Comparison of ENCODE assay signal across 9 cellular contexts in genomic region chr2:108809936-108810335, GRCh38.
"Had no signal": no experiment of that assay in that cellular context is flagged by ENCODE, and none has a peak within 500 bp of the region (broad histone marks: within the 10 kb centered on the region; RNA-seq: fewer than 3 reads in every experiment).

No MANE protein-coding gene starts in this region.

- FAIRE-seq: HTR-8/SVneo had no signal

- H3K27ac ChIP-seq: GM23248, KMS-11 had no signal

- H3K4me3 ChIP-seq: GM23248, HAP-1 had no signal

- ATAC-seq: HCT116 had no signal

- H3K9ac ChIP-seq: GM23248, KMS-11 had no signal

- H3K4me2 ChIP-seq: KMS-11 had no signal

- H3K4me1 ChIP-seq: HAP-1 had no signal

- DNase-seq: GM23248, GOT3, H7, IMR-90, KBM-7 had no signal
